Comparison of ENCODE assay signal across 21 cellular contexts in genomic region chr2:237577956-237578870, GRCh38. TPM values are rescaled to one million over a fixed set of nuclear protein-coding genes. Genes with fewer than 3 reads are reported as not detected.
"Had no signal": no experiment of that assay in that cellular context is flagged by ENCODE, and none has a peak within 500 bp of the region (broad histone marks: within the 10 kb centered on the region; RNA-seq: fewer than 3 reads in every experiment).

No MANE protein-coding gene starts in this region.

- H3K27me3 ChIP-seq: dorsolateral prefrontal cortex, hepatocyte, right atrium auricular region, tibial nerve had no signal

- H3K27ac ChIP-seq: dorsolateral prefrontal cortex, hepatocyte, left ventricle myocardium inferior, neutrophil, right atrium auricular region, tibial nerve had no signal

- H3K36me3 ChIP-seq: left ventricle myocardium inferior, neutrophil, right atrium auricular region, tibial nerve had no signal

- H3K4me3 ChIP-seq: dorsolateral prefrontal cortex, hepatocyte, left ventricle myocardium inferior, lung, right atrium auricular region, tibial nerve had no signal

- DNase-seq: cortex of kidney; dorsolateral prefrontal cortex; effector CD8-positive, alpha-beta T cell; foreskin melanocyte; left cardiac atrium; left ventricle myocardium inferior; mesenchymal stem cell; midbrain; small intestine; stimulated activated CD4-positive, alpha-beta T cell treated with anti-CD3 and anti-CD28 coated beads, Interleukin-2, amount 100 ng/mL, for 48 hours; stimulated activated naive CD8-positive, alpha-beta T cell treated with anti-CD3 and anti-CD28 coated beads, Interleukin-15, Interleukin-2, amounts not matched to agents 100 U/mL and 50 U/mL, for 24 hours had no signal

- ATAC-seq: left cardiac atrium; natural killer cell treated with Interleukin-12 subunit alpha and Interleukin-12 subunit beta and Interleukin-15 and Interleukin-18, amount 100 ng/mL, for 72 hours; stimulated activated naive CD8-positive, alpha-beta T cell treated with anti-CD3 and anti-CD28 coated beads, Interleukin-15, Interleukin-2, amounts not matched to agents 100 U/mL and 50 U/mL, for 24 hours had no signal

- FAIRE-seq: kidney, small intestine had no signal

- H3K9me3 ChIP-seq: left ventricle myocardium inferior, neutrophil, right atrium auricular region, tibial nerve had no signal

RNA-seq across cellular contexts. Expression of gene PRLH, which starts 11.8 kb away (rescaled TPM):
- total RNA-seq: dorsolateral prefrontal cortex; hepatocyte; kidney; left cardiac atrium; left ventricle myocardium inferior; lung; natural killer cell treated with Interleukin-12 subunit alpha and Interleukin-12 subunit beta and Interleukin-15 and Interleukin-18, amount 100 ng/mL, for 72 hours; osteocyte; right atrium auricular region; temporal lobe; tibial nerve; ureter had no signal

RNA-seq across cellular contexts. Expression of gene RAB17, which starts 12.3 kb away (rescaled TPM):
- total RNA-seq: natural killer cell treated with Interleukin-12 subunit alpha and Interleukin-12 subunit beta and Interleukin-15 and Interleukin-18, amount 100 ng/mL, for 72 hours; temporal lobe had no signal
